8 cellular contexts compared by ENCODE assay signal in the genomic region with DNA sequence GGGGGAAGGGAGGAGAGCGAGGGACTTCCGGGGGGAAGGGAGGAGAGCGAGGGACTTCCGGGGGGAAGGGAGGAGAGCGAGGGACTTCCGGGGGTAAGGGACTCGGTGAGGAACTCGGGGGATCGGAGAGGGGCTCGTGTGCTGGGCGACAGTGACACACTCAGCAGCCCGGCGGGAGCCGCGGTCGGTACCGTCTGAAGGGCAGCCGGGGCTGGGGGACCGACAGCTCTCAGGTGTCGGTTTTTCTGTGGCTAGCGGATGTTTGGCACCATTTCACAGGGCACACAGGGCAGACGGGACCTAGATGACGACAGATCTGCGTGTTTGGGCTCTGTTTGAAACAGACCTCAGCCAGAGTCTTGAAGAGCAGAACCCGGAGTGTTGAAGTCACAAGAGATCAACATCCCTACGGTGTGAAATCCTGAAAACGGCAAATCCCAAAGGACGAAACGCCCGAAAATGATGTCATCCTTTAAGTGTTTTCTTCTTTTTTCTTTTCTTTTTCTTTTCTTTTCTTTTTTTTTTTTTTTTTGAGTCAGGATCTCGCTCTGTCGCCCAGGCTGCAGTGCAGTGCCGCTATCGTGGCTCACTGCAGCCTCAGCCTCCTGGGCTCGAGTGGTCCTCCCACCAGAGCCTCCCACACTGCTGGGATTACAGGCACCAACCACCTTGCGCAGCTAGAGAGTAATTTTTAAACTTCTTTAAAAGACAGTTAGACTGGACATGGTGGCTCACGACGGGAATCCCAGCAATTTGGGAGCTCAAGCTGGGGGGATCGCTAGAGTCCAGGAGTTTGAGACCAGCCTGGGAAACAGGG. TPM values are rescaled to one million over a fixed set of nuclear protein-coding genes. Genes with fewer than 3 reads are reported as not detected.
DNase-seq lines count a peak whose midpoint lies in the region; ATAC-seq and TF ChIP-seq lines count a peak whose summit lies in the region.

No MANE protein-coding gene starts in this region.

- CTCF ChIA-PET in activated CD8-positive, alpha-beta T cell treated with anti-CD3 and anti-CD28 coated beads for 36 hours (lab: Charles Lee), result interaction anchor here (1.0 to 1.2 kb wide), 8 partner anchors 16 to 538 kb away, joined by 3 to 4 read pairs (median 3); a partner anchor contains a TSS

- H3K9me3 ChIP-seq in ectodermal cell (ENCODE audit: control insufficient read depth, low read length), result no peaks in the 10 kb centered on the region

- intact Hi-C loops in activated CD8-positive, alpha-beta T cell treated with anti-CD3 and anti-CD28 coated beads for 36 hours (cut with micrococcal nuclease), result no loop called here

- no peak for TF ChIP-seq CTCF in activated CD8-positive, alpha-beta T cell treated with anti-CD3 and anti-CD28 coated beads for 36 hours (IDR thresholded peaks at IDR 0.05)

- ATAC-seq in HG03095 (IDR thresholded peaks at IDR 0.05; ENCODE audit: unreplicated experiment), result peak; percentile 56
- ATAC-seq in activated CD8-positive, alpha-beta T cell treated with anti-CD3 and anti-CD28 coated beads for 36 hours, result peak; percentile 85

- H3K27ac ChIP-seq in ectodermal cell (ENCODE audit: insufficient read depth, low read depth, low read length, poor library complexity, severe bottlenecking), result peak overlapping the region; percentile 87

- no peaks in the 10 kb centered on the region for H3K4me1 ChIP-seq in ectodermal cell (ENCODE audit: control insufficient read depth, insufficient read depth, low read length)

- peak overlapping the region; percentile 99 for H3K27ac Mint-ChIP-seq in activated CD8-positive, alpha-beta T cell treated with anti-CD3 and anti-CD28 coated beads for 36 hours

- 8 to 9% methylated on average over 39 of the region's 39 CpGs for WGBS in ectodermal cell, 2 experiments

- H3K4me1 Mint-ChIP-seq in activated CD8-positive, alpha-beta T cell treated with anti-CD3 and anti-CD28 coated beads for 36 hours (ENCODE audit: low read depth), result peaks cover 16% of the 10 kb centered on the region

- DNase-seq in NCI-H526 (lab: John Stamatoyannopoulos, UW), result peak; percentile 44 to 57
- no peak for DNase-seq in NCI-H526 treated with DMSO at 0.1 percent for 48 hours (lab: John Stamatoyannopoulos, UW)
- peak; percentile 20 for DNase-seq in NCI-H748 treated with DMSO at 0.1 percent for 48 hours (lab: John Stamatoyannopoulos, UW)
- peak; percentile 80 for DNase-seq in activated CD8-positive, alpha-beta T cell treated with anti-CD3 and anti-CD28 coated beads for 36 hours
- DNase-seq in lung microvascular endothelial cell (ENCODE audit: low read depth in 2 of 2), result peak; percentile 36 to 59
- peak; percentile 53 to 62 (median 59) for DNase-seq in stimulated activated CD4-positive, alpha-beta T cell treated with anti-CD3 and anti-CD28 coated beads, TNF-alpha, amount 100 ng/mL, for 4 hours (ENCODE audit: low read depth in 3 of 3)

- H3K4me3 ChIP-seq in ectodermal cell (ENCODE audit: insufficient read depth, low read depth, low read length), result peak overlapping the region; percentile 79

- H3K9me3 Mint-ChIP-seq in activated CD8-positive, alpha-beta T cell treated with anti-CD3 and anti-CD28 coated beads for 36 hours, result peaks cover 4% of the 10 kb centered on the region

- no peaks in the 10 kb centered on the region for H3K36me3 ChIP-seq in ectodermal cell (ENCODE audit: control insufficient read depth, insufficient read depth, low read length)

- peak overlapping the region; percentile 95 for H3K4me3 Mint-ChIP-seq in activated CD8-positive, alpha-beta T cell treated with anti-CD3 and anti-CD28 coated beads for 36 hours

- peaks cover 4% of the 10 kb centered on the region for H3K27me3 ChIP-seq in ectodermal cell (ENCODE audit: control insufficient read depth, insufficient read depth, low read length, poor library complexity, severe bottlenecking)

- POLR2A ChIA-PET in activated CD8-positive, alpha-beta T cell treated with anti-CD3 and anti-CD28 coated beads for 36 hours (lab: Charles Lee), result interaction anchor here (0.6 to 1.5 kb wide), 5 partner anchors 16 to 55 kb away, joined by 3 to 4 read pairs (median 3); no protein-coding TSS in a partner anchor

- H3K36me3 Mint-ChIP-seq in activated CD8-positive, alpha-beta T cell treated with anti-CD3 and anti-CD28 coated beads for 36 hours (ENCODE audit: low read depth), result peaks cover 3% of the 10 kb centered on the region

- no peaks in the 10 kb centered on the region for H3K27me3 Mint-ChIP-seq in activated CD8-positive, alpha-beta T cell treated with anti-CD3 and anti-CD28 coated beads for 36 hours

RNA-seq across cellular contexts. Expression of a gene that starts 23.9 kb away (rescaled TPM):
- total RNA-seq in activated CD8-positive, alpha-beta T cell treated with anti-CD3 and anti-CD28 coated beads for 36 hours, result 1 to 10 TPM; 4.3 to 6.2 TPM
- 20.4 TPM for polyA plus RNA-seq in ectodermal cell (2013, experiment 1 of 4)
- 25.5 TPM for polyA plus RNA-seq in ectodermal cell (2013, experiment 2 of 4)
- polyA plus RNA-seq in ectodermal cell (2013, experiment 3 of 4), result 13.5 TPM
- polyA plus RNA-seq in ectodermal cell (2013, experiment 4 of 4), result 20.3 TPM
- 6.3 and 8.7 TPM in 2 replicates for total RNA-seq in lung microvascular endothelial cell

RNA-seq across cellular contexts. Expression of a gene that starts 41.1 kb away (rescaled TPM):
- total RNA-seq in activated CD8-positive, alpha-beta T cell treated with anti-CD3 and anti-CD28 coated beads for 36 hours, result under 1 TPM; 0.16 to 0.20 TPM
- polyA plus RNA-seq in ectodermal cell (2013, experiment 1 of 4), result 0.78 TPM
- 0.57 TPM for polyA plus RNA-seq in ectodermal cell (2013, experiment 2 of 4)
- polyA plus RNA-seq in ectodermal cell (2013, experiment 3 of 4), result 0.85 TPM
- 1.1 TPM for polyA plus RNA-seq in ectodermal cell (2013, experiment 4 of 4)
- under 0.01 TPM in 1 of 2 replicates, not detected in the other for total RNA-seq in lung microvascular endothelial cell
